ENCODE assay signal across 12 cellular contexts in genomic region chr4:81839347-81840042, GRCh38.
DNase-seq lines count a peak whose midpoint lies in the region; ATAC-seq and TF ChIP-seq lines count a peak whose summit lies in the region.
"Had no signal": no experiment of that assay in that cellular context is flagged by ENCODE, and none has a peak within 500 bp of the region (broad histone marks: within the 10 kb centered on the region; RNA-seq: fewer than 3 reads in every experiment).

No MANE protein-coding gene starts in this region.

- no peaks in the 10 kb centered on the region for H3K9me2 ChIP-seq in hepatocyte (replicated peaks; ENCODE audit: insufficient read depth)

- H3K4me3 Mint-ChIP-seq in naive thymus-derived CD8-positive, alpha-beta T cell: no peak overlapping the region
- H3K4me3 Mint-ChIP-seq: IgD-negative memory B cell had no signal

- H3K79me2 ChIP-seq in hepatocyte: no peaks in the 10 kb centered on the region

- no peaks in the 10 kb centered on the region for H3K36me3 Mint-ChIP-seq in naive thymus-derived CD8-positive, alpha-beta T cell
- H3K36me3 Mint-ChIP-seq: IgD-negative memory B cell had no signal

- H3K4me3 ChIP-seq in hepatocyte: no peak overlapping the region
- no peak overlapping the region for H3K4me3 ChIP-seq in heart left ventricle
- H3K4me3 ChIP-seq: gastroesophageal sphincter had no signal

- 71% methylated on average over 1 of the region's 1 CpG for WGBS in hepatocyte (ENCODE audit: low lambda C conversion rate, missing lambda C conversion rate)
- WGBS in heart left ventricle, 4 donors: 66 to 78% (median 71%) methylated on average over 1 of the region's 1 CpG

- no peak for TF ChIP-seq CTCF in hepatocyte (IDR thresholded peaks at IDR 0.05; ENCODE audit: poor library complexity)
- TF ChIP-seq CTCF in heart left ventricle (IDR thresholded peaks at IDR 0.05): no peak

- no peaks in the 10 kb centered on the region for H4K20me1 ChIP-seq in hepatocyte (ENCODE audit: insufficient read depth, poor library complexity, severe bottlenecking)

- ATAC-seq in GM18508 (IDR thresholded peaks at IDR 0.05; ENCODE audit: insufficient read depth, unreplicated experiment) (peak; percentile 59), GM21619 (IDR thresholded peaks at IDR 0.05; ENCODE audit: unreplicated experiment) (peak; percentile 70), heart left ventricle (no peak)
- ATAC-seq in naive thymus-derived CD8-positive, alpha-beta T cell: no peak
- ATAC-seq: gastroesophageal sphincter, left lobe of liver had no signal

- no peak overlapping the region for H3K27ac Mint-ChIP-seq in naive thymus-derived CD8-positive, alpha-beta T cell
- H3K27ac Mint-ChIP-seq: IgD-negative memory B cell had no signal

- no peaks in the 10 kb centered on the region for H3K4me1 Mint-ChIP-seq in naive thymus-derived CD8-positive, alpha-beta T cell

- no peaks in the 10 kb centered on the region for H3K27me3 Mint-ChIP-seq in naive thymus-derived CD8-positive, alpha-beta T cell
- H3K27me3 Mint-ChIP-seq: IgD-negative memory B cell had no signal

- no peak overlapping the region for H3K4me2 ChIP-seq in hepatocyte

- no peaks in the 10 kb centered on the region for H3K27me3 ChIP-seq in hepatocyte
- H3K27me3 ChIP-seq in heart left ventricle: no peaks in the 10 kb centered on the region
- H3K27me3 ChIP-seq: gastroesophageal sphincter, neutrophil had no signal

- no peaks in the 10 kb centered on the region for H3K36me3 ChIP-seq in hepatocyte (replicated peaks; ENCODE audit: insufficient read depth, low read depth)
- no peaks in the 10 kb centered on the region for H3K36me3 ChIP-seq in heart left ventricle
- H3K36me3 ChIP-seq: gastroesophageal sphincter, neutrophil had no signal

- TF ChIP-seq POLR2A in heart left ventricle (IDR thresholded peaks at IDR 0.05): no peak

- DNase-seq in NCI-H2081 treated with DMSO at 0.1 percent for 48 hours (lab: John Stamatoyannopoulos, UW) (peak; percentile 1), hepatocyte (ENCODE audit: low spot score) (no peak), amygdala (lab: John Stamatoyannopoulos, UW) (no peak), heart left ventricle (no peak)
- DNase-seq in naive thymus-derived CD8-positive, alpha-beta T cell: no peak
- DNase-seq: NCI-H82 had no signal

- H3K27ac ChIP-seq in hepatocyte (peak overlapping the region; percentile 15), heart left ventricle (no peak overlapping the region)
- H3K27ac ChIP-seq: gastroesophageal sphincter, neutrophil had no signal

- H3K9me3 ChIP-seq in hepatocyte (ENCODE audit: low read depth) (no peaks in the 10 kb centered on the region), heart left ventricle (no peaks in the 10 kb centered on the region)
- H3K9me3 ChIP-seq: gastroesophageal sphincter, neutrophil had no signal

- no peaks in the 10 kb centered on the region for H3K9me3 Mint-ChIP-seq in naive thymus-derived CD8-positive, alpha-beta T cell
- H3K9me3 Mint-ChIP-seq: IgD-negative memory B cell had no signal

- intact Hi-C loops in heart left ventricle (cut with DNase I): loop anchor here in 3 of 10 donors (5.0 to 10.0 kb wide), 2 partner anchors 425 to 432 kb away; no protein-coding TSS in a partner anchor

- no peaks in the 10 kb centered on the region for H3K4me1 ChIP-seq in hepatocyte (ENCODE audit: insufficient read depth)
- peaks cover 0 to 3% (median 0%) of the 10 kb centered on the region in 12 donors for H3K4me1 ChIP-seq in heart left ventricle
- H3K4me1 ChIP-seq: gastroesophageal sphincter had no signal

- POLR2A ChIA-PET in naive thymus-derived CD8-positive, alpha-beta T cell (lab: Charles Lee): no interaction called here

- no peak overlapping the region for H2AFZ ChIP-seq in hepatocyte

Comparison
In these comparisons a context has a peak if more than half of its experiments do, and no peak if none do; other contexts are left out.
1. ATAC-seq: peak in GM18508 (single experiment) and GM21619 (single experiment); none in heart left ventricle (0 of 4) and naive thymus-derived CD8-positive, alpha-beta T cell (0 of 2).